In the genomic region with DNA sequence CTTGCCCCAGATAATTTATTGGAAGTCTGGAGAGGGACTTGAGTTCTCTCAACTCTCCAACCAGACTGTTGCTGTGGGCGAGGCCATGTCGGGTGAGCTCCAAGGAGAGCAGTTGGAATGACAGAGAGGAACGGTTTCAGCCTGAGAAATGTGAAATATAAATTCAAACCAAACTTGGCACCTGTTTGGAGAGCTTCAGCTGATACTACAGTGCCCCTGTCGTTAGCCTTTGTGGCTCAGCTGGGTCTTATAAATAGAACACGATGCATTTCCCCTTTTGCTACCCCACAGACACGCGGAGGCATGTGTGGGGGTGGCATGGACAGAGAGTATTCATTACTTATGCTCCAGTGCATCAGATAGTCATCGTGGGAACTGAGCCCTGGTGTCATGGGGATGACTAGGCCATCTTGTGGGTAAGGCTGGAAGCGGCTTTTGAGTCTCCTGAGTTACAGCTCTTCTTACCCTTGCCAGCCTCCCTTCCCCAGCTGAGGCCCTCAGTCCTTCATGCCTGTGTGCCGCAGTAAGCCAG, we compare ENCODE assay signal across 8 cellular contexts. TPM values are rescaled to one million over a fixed set of nuclear protein-coding genes. Genes with fewer than 3 reads are reported as not detected.
A peak's percentile ranks its signal among the peaks of the same experiment; 100 is the strongest.
DNase-seq lines count a peak whose midpoint lies in the region; ATAC-seq and TF ChIP-seq lines count a peak whose summit lies in the region.

No MANE protein-coding gene starts in this region.

- no peak for TF ChIP-seq CTCF in esophagus muscularis mucosa (IDR thresholded peaks at IDR 0.05)
- TF ChIP-seq CTCF in omental fat pad (IDR thresholded peaks at IDR 0.05): no peak

- DNase-seq in EH (ENCODE audit: low read depth): peak; percentile 96
- DNase-seq in KG1 (lab: John Stamatoyannopoulos, UW): peak; percentile 58
- peak; percentile 67 to 74 for DNase-seq in activated CD4-positive, alpha-beta T cell treated with anti-CD3 and anti-CD28 coated beads for 4 hours
- DNase-seq in esophagus muscularis mucosa (ENCODE audit: extremely low spot score): no peak
- DNase-seq in omental fat pad (ENCODE audit: low spot score): no peak
- DNase-seq in NCI-H524 (lab: John Stamatoyannopoulos, UW): no peak

- H3K27ac ChIP-seq in esophagus muscularis mucosa (replicated peaks in 1 of 4): peak overlapping the region; percentile 60 to 78 (median 70)

- H3K4me3 ChIP-seq in esophagus muscularis mucosa: peak overlapping the region in 3 of 4 donors; percentile 3 to 19 (median 6)

- no peak for TF ChIP-seq POLR2A in esophagus muscularis mucosa (IDR thresholded peaks at IDR 0.05; ENCODE audit: low read depth)

- intact Hi-C loops in esophagus muscularis mucosa (cut with DNase I): loop anchor here (10.0 kb wide), 1 partner anchor 224 kb away; no protein-coding TSS in a partner anchor

- peaks cover 73 to 97% (median 94%) of the 10 kb centered on the region in 4 donors for H3K4me1 ChIP-seq in esophagus muscularis mucosa

- peak; percentile 46 for ATAC-seq in GM21526 (IDR thresholded peaks at IDR 0.05; ENCODE audit: low FRiP score, unreplicated experiment)
- ATAC-seq in omental fat pad (ENCODE audit: low FRiP score): peak; percentile 52
- no peak for ATAC-seq in GM21390 (IDR thresholded peaks at IDR 0.05; ENCODE audit: unreplicated experiment)

- H3K36me3 ChIP-seq in esophagus muscularis mucosa: no peaks in the 10 kb centered on the region

- TF ChIP-seq EP300 in esophagus muscularis mucosa (IDR thresholded peaks at IDR 0.05): no peak

- H3K27me3 ChIP-seq in esophagus muscularis mucosa: no peaks in the 10 kb centered on the region

- no peaks in the 10 kb centered on the region for H3K9me3 ChIP-seq in esophagus muscularis mucosa

- 9% methylated on average over 10 of the region's 10 CpGs for WGBS in esophagus muscularis mucosa

RNA-seq across cellular contexts. Expression of a gene that starts 15.6 kb away (rescaled TPM):
- total RNA-seq in esophagus muscularis mucosa: 10 to 100 TPM; 21.2 to 32.3 (median 24.2) TPM
- 10 to 100 TPM; 30.9 to 58.1 (median 49.9) TPM for total RNA-seq in omental fat pad

Comparison
In these comparisons a context has a peak if more than half of its experiments do, and no peak if none do; other contexts are left out.
1. DNase-seq: peak in EH (single experiment), KG1 (single experiment) and activated CD4-positive, alpha-beta T cell treated with anti-CD3 and anti-CD28 coated beads for 4 hours (2 of 2); none in esophagus muscularis mucosa (single experiment), omental fat pad (single experiment) and NCI-H524 (0 of 2).